ENCODE assay signal across 9 cellular contexts in genomic region chr6:33668914-33669313, GRCh38. TPM values are rescaled to one million over a fixed set of nuclear protein-coding genes. Genes with fewer than 3 reads are reported as not detected.
DNase-seq lines count a peak whose midpoint lies in the region; ATAC-seq and TF ChIP-seq lines count a peak whose summit lies in the region.
"Had no signal": no experiment of that assay in that cellular context is flagged by ENCODE, and none has a peak within 500 bp of the region (broad histone marks: within the 10 kb centered on the region; RNA-seq: fewer than 3 reads in every experiment).

No MANE protein-coding gene starts in this region.

- H3K4me3 Mint-ChIP-seq in CD4-positive, CD25-positive, alpha-beta regulatory T cell, result peak overlapping the region in 2 of 4 donors; percentile 24 to 68
- H3K4me3 Mint-ChIP-seq in activated T-helper 17 cell treated with anti-CD3 and anti-CD28 coated beads, Interleukin-2, amount 50 U/mL, for 72 hours, result peak overlapping the region; percentile 21
- H3K4me3 Mint-ChIP-seq in naive thymus-derived CD4-positive, alpha-beta T cell, result peak overlapping the region in 3 of 10 donors; percentile 26 to 49 (median 40)

- no peaks in the 10 kb centered on the region for H3K27me3 ChIP-seq in CD4-positive, CD25-positive, alpha-beta regulatory T cell (ENCODE audit: control insufficient read depth, insufficient read depth, low read length)
- no peaks in the 10 kb centered on the region for H3K27me3 ChIP-seq in naive thymus-derived CD4-positive, alpha-beta T cell (ENCODE audit: control insufficient read depth in 2 of 2, insufficient read depth in 2 of 2, low read length in 2 of 2)

- no peak for TF ChIP-seq CTCF in OCI-LY7 (conservative IDR thresholded peaks at IDR 0.05; ENCODE audit: low read length)

- no peak overlapping the region for H3K4me2 ChIP-seq in OCI-LY7 (ENCODE audit: low read length)

- H3K27ac ChIP-seq in CD4-positive, CD25-positive, alpha-beta regulatory T cell (ENCODE audit: insufficient read depth, low read length, poor library complexity, severe bottlenecking), result peak overlapping the region; percentile 74
- H3K27ac ChIP-seq in OCI-LY7 (ENCODE audit: low read depth, low read length, poor library complexity, severe bottlenecking), result no peak overlapping the region
- peak overlapping the region; percentile 62 for H3K27ac ChIP-seq in naive thymus-derived CD4-positive, alpha-beta T cell (ENCODE audit: low read depth, low read length)

- H3K9me3 ChIP-seq in CD4-positive, CD25-positive, alpha-beta regulatory T cell (ENCODE audit: control insufficient read depth in 2 of 2, low read length in 2 of 2), result no peaks in the 10 kb centered on the region
- H3K9me3 ChIP-seq in OCI-LY7 (ENCODE audit: low read length), result no peaks in the 10 kb centered on the region
- H3K9me3 ChIP-seq in naive thymus-derived CD4-positive, alpha-beta T cell (ENCODE audit: control insufficient read depth in 2 of 3, low read length in 3 of 3), result no peaks in the 10 kb centered on the region

- no peak overlapping the region for H2AFZ ChIP-seq in OCI-LY7 (ENCODE audit: low read length)

- no peaks in the 10 kb centered on the region for H3K9me2 ChIP-seq in OCI-LY7 (ENCODE audit: insufficient read depth, low read length)

- H3K27me3 Mint-ChIP-seq in CD4-positive, CD25-positive, alpha-beta regulatory T cell, result no peaks in the 10 kb centered on the region
- H3K27me3 Mint-ChIP-seq in activated T-helper 17 cell treated with anti-CD3 and anti-CD28 coated beads, Interleukin-2, amount 50 U/mL, for 72 hours, result no peaks in the 10 kb centered on the region
- H3K27me3 Mint-ChIP-seq in naive thymus-derived CD4-positive, alpha-beta T cell, result no peaks in the 10 kb centered on the region

- no peaks in the 10 kb centered on the region for H3K79me2 ChIP-seq in OCI-LY7 (ENCODE audit: insufficient read depth, low read depth, low read length)

- no peak overlapping the region for H3K4me3 ChIP-seq in CD4-positive, CD25-positive, alpha-beta regulatory T cell (ENCODE audit: low read depth, low read length)
- H3K4me3 ChIP-seq in OCI-LY7 (ENCODE audit: low read depth, low read length, poor library complexity, severe bottlenecking), result no peak overlapping the region
- H3K4me3 ChIP-seq in naive thymus-derived CD4-positive, alpha-beta T cell (ENCODE audit: low read length), result no peak overlapping the region

- intact Hi-C loops in OCI-LY7 (cut with micrococcal nuclease; ENCODE audit: unreplicated experiment), result no loop called here
- intact Hi-C loops in naive thymus-derived CD4-positive, alpha-beta T cell (cut with micrococcal nuclease), result loop anchor here in 1 of 2 donors (1.0 to 5.0 kb wide), 3 partner anchors 33 to 77 kb away; partner anchors contain the start of gene ITPR3

- peak; percentile 35 to 96 (median 78) for DNase-seq in CD4-positive, CD25-positive, alpha-beta regulatory T cell
- DNase-seq in OCI-LY7 (ENCODE audit: low spot score) (peak; percentile 48), mesenteric fat pad (ENCODE audit: low spot score) (no peak), GM19240 (ENCODE audit: insufficient read length, low spot score) (no peak), NCI-H2081 treated with DMSO at 0.1 percent for 48 hours (lab: John Stamatoyannopoulos, UW) (no peak)
- peak in 8 of 9 donors; percentile 37 to 80 (median 70) for DNase-seq in naive thymus-derived CD4-positive, alpha-beta T cell
- DNase-seq: NCI-H524 had no signal

- peak overlapping the region; percentile 87 to 97 (median 95) for H3K27ac Mint-ChIP-seq in CD4-positive, CD25-positive, alpha-beta regulatory T cell
- H3K27ac Mint-ChIP-seq in activated T-helper 17 cell treated with anti-CD3 and anti-CD28 coated beads, Interleukin-2, amount 50 U/mL, for 72 hours, result peak overlapping the region; percentile 66
- H3K27ac Mint-ChIP-seq in naive thymus-derived CD4-positive, alpha-beta T cell, result peak overlapping the region; percentile 80 to 93 (median 88)

- H4K20me1 ChIP-seq in OCI-LY7 (ENCODE audit: insufficient read depth, low read length), result no peaks in the 10 kb centered on the region

- CTCF ChIA-PET in OCI-LY7 (lab: Charles Lee; ENCODE audit: unreplicated experiment), result no interaction called here
- CTCF ChIA-PET in naive thymus-derived CD4-positive, alpha-beta T cell (lab: Charles Lee), result interaction anchor here (0.9 to 1.7 kb wide), 4 partner anchors 8 to 32 kb away, joined by 3 to 6 read pairs (median 4); no protein-coding TSS in a partner anchor

- peak; percentile 98 for ATAC-seq in CD4-positive, CD25-positive, alpha-beta regulatory T cell (ENCODE audit: low read depth in 2 of 2)
- peak; percentile 87 for ATAC-seq in activated T-helper 17 cell treated with anti-CD3 and anti-CD28 coated beads, Interleukin-2, amount 50 U/mL, for 72 hours (replicated peaks)
- peak; percentile 91 for ATAC-seq in naive thymus-derived CD4-positive, alpha-beta T cell
- ATAC-seq in HG02852 (IDR thresholded peaks at IDR 0.05; ENCODE audit: unreplicated experiment), result no peak

- POLR2A ChIA-PET in OCI-LY7 (lab: Charles Lee), result no interaction called here
- POLR2A ChIA-PET in naive thymus-derived CD4-positive, alpha-beta T cell (lab: Charles Lee), result interaction anchor here (0.6 to 1.0 kb wide), 4 partner anchors 23 to 98 kb away, joined by 3 read pairs; no protein-coding TSS in a partner anchor

- peaks cover 15% of the 10 kb centered on the region for H3K4me1 ChIP-seq in CD4-positive, CD25-positive, alpha-beta regulatory T cell (ENCODE audit: control insufficient read depth, insufficient read depth, low read length, poor library complexity, severe bottlenecking)
- H3K4me1 ChIP-seq in OCI-LY7 (ENCODE audit: insufficient read depth, low read length, poor library complexity, severe bottlenecking), result peaks cover 6% of the 10 kb centered on the region
- H3K4me1 ChIP-seq in naive thymus-derived CD4-positive, alpha-beta T cell (ENCODE audit: control insufficient read depth in 2 of 2, insufficient read depth in 2 of 2, low read length in 2 of 2), result peaks cover 0 to 12% of the 10 kb centered on the region in 2 donors

- H3K36me3 ChIP-seq in CD4-positive, CD25-positive, alpha-beta regulatory T cell (ENCODE audit: control insufficient read depth, insufficient read depth, low read length), result peaks cover 65% of the 10 kb centered on the region
- H3K36me3 ChIP-seq in OCI-LY7 (ENCODE audit: insufficient read depth, low read length), result peaks cover 98% of the 10 kb centered on the region
- peaks cover 8 to 98% (median 20%) of the 10 kb centered on the region in 3 experiments for H3K36me3 ChIP-seq in naive thymus-derived CD4-positive, alpha-beta T cell (ENCODE audit: control insufficient read depth in 2 of 3, insufficient read depth in 3 of 3, low read length in 3 of 3)

- H3K4me1 Mint-ChIP-seq in CD4-positive, CD25-positive, alpha-beta regulatory T cell, result peaks cover 6 to 17% (median 11%) of the 10 kb centered on the region in 4 donors
- H3K4me1 Mint-ChIP-seq in activated T-helper 17 cell treated with anti-CD3 and anti-CD28 coated beads, Interleukin-2, amount 50 U/mL, for 72 hours, result peaks cover 10% of the 10 kb centered on the region
- peaks cover 3 to 19% (median 15%) of the 10 kb centered on the region in 7 donors for H3K4me1 Mint-ChIP-seq in naive thymus-derived CD4-positive, alpha-beta T cell

- no peaks in the 10 kb centered on the region for H3K9me3 Mint-ChIP-seq in CD4-positive, CD25-positive, alpha-beta regulatory T cell
- no peaks in the 10 kb centered on the region for H3K9me3 Mint-ChIP-seq in activated T-helper 17 cell treated with anti-CD3 and anti-CD28 coated beads, Interleukin-2, amount 50 U/mL, for 72 hours
- no peaks in the 10 kb centered on the region for H3K9me3 Mint-ChIP-seq in naive thymus-derived CD4-positive, alpha-beta T cell

- BruUV-seq in OCI-LY7 (replicated peaks; lab: Mats Ljungman, UMichigan), result no TSS peak

- H3K36me3 Mint-ChIP-seq in CD4-positive, CD25-positive, alpha-beta regulatory T cell, result peaks cover 40% of the 10 kb centered on the region
- H3K36me3 Mint-ChIP-seq in activated T-helper 17 cell treated with anti-CD3 and anti-CD28 coated beads, Interleukin-2, amount 50 U/mL, for 72 hours (ENCODE audit: low read depth), result peaks cover 91% of the 10 kb centered on the region
- H3K36me3 Mint-ChIP-seq in naive thymus-derived CD4-positive, alpha-beta T cell, result peaks cover 3 to 39% (median 24%) of the 10 kb centered on the region in 5 donors

RNA-seq across cellular contexts. Expression of gene UQCC2, which starts 42.6 kb away (rescaled TPM):
- 14.9 TPM for total RNA-seq in CD4-positive, CD25-positive, alpha-beta regulatory T cell
- polyA plus RNA-seq in CD4-positive, CD25-positive, alpha-beta regulatory T cell, result 10 to 100 TPM; 37.1 to 72.6 (median 51.2) TPM
- total RNA-seq in OCI-LY7 (2014; rRNA removed; shearing (Covaris generic)), result 64.9 and 82.1 TPM in 2 replicates
- total RNA-seq in OCI-LY7 (2022) (85.3 and 88.2 TPM in 2 replicates), mesenteric fat pad (47.0 TPM)
- 100 to 1,000 TPM in 1 of 2 donors, 10 to 100 TPM in 1; 65.5 to 112 TPM for total RNA-seq in activated T-helper 17 cell treated with anti-CD3 and anti-CD28 coated beads, Interleukin-2, amount 50 U/mL, for 72 hours
- 10 to 100 TPM; 15.7 to 79.8 (median 23.0) TPM for total RNA-seq in naive thymus-derived CD4-positive, alpha-beta T cell
- polyA plus RNA-seq in naive thymus-derived CD4-positive, alpha-beta T cell, result 10 to 100 TPM; 34.1 to 50.0 TPM

RNA-seq across cellular contexts. Expression of gene ITPR3, which starts 47.8 kb away (rescaled TPM):
- total RNA-seq in CD4-positive, CD25-positive, alpha-beta regulatory T cell, result 54.5 TPM
- 1 to 10 TPM; 1.3 to 2.2 (median 1.9) TPM for polyA plus RNA-seq in CD4-positive, CD25-positive, alpha-beta regulatory T cell
- total RNA-seq in OCI-LY7 (2014; rRNA removed; shearing (Covaris generic)), result 47.8 and 56.6 TPM in 2 replicates
- total RNA-seq in OCI-LY7 (2022), result 83.5 and 88.6 TPM in 2 replicates
- total RNA-seq in activated T-helper 17 cell treated with anti-CD3 and anti-CD28 coated beads, Interleukin-2, amount 50 U/mL, for 72 hours, result 10 to 100 TPM; 57.0 to 59.7 TPM
- 10 to 100 TPM; 35.6 to 65.7 (median 47.7) TPM for total RNA-seq in naive thymus-derived CD4-positive, alpha-beta T cell
- 1 to 10 TPM; 1.7 to 7.3 TPM for polyA plus RNA-seq in naive thymus-derived CD4-positive, alpha-beta T cell
- total RNA-seq in mesenteric fat pad, result 18.5 TPM

Comparison
In these comparisons a context has a peak if more than half of its experiments do, and no peak if none do; other contexts are left out.
1. DNase-seq: peak in CD4-positive, CD25-positive, alpha-beta regulatory T cell (3 of 3), OCI-LY7 (single experiment) and naive thymus-derived CD4-positive, alpha-beta T cell (8 of 9); none in mesenteric fat pad (single experiment), GM19240 (single experiment) and NCI-H2081 treated with DMSO at 0.1 percent for 48 hours (single experiment).
2. Peak in every context shown above with its lines, with median percentiles within 50 percentile points of each other: H3K27ac Mint-ChIP-seq.